1 cellular context compared by ENCODE assay signal in genomic region chr11:32332990-32333334, GRCh38.
TF ChIP-seq lines count a peak whose summit lies in the region.

No MANE protein-coding gene starts in this region.

TF ChIP-seq in SK-N-SH, 30 proteins besides CTCF, POLR2A, EP300 and RAD21:
- TF ChIP-seq REST (IDR thresholded peaks at IDR 0.05; ENCODE audit: low read depth, low read length) (no peak), PBX3 (IDR thresholded peaks at IDR 0.05) (no peak), JUND (IDR thresholded peaks at IDR 0.05) (no peak), EZH2phosphoT487 (IDR thresholded peaks at IDR 0.05; ENCODE audit: borderline replicate concordance, low read depth) (no peak), NFIC (IDR thresholded peaks at IDR 0.05; ENCODE audit: borderline replicate concordance) (no peak), USF2 (IDR thresholded peaks at IDR 0.05; ENCODE audit: borderline replicate concordance, low read depth, low read length) (no peak), RXRA (IDR thresholded peaks at IDR 0.05; ENCODE audit: borderline replicate concordance, low read depth) (no peak), FOSL2 (IDR thresholded peaks at IDR 0.05; ENCODE audit: borderline replicate concordance, low read depth) (no peak), MEF2A (IDR thresholded peaks at IDR 0.05; ENCODE audit: borderline replicate concordance, low read depth) (no peak), FOXM1 (IDR thresholded peaks at IDR 0.05; ENCODE audit: low read depth) (no peak), SMC3 (IDR thresholded peaks at IDR 0.05; ENCODE audit: low read depth, low read length) (no peak), POLR2AphosphoS5 (IDR thresholded peaks at IDR 0.05; ENCODE audit: low read depth, low read length) (no peak), YY1 (IDR thresholded peaks at IDR 0.05; ENCODE audit: low read depth) (no peak), TCF12 (IDR thresholded peaks at IDR 0.05) (no peak; the same call in 1 of the 2 replicates), SIN3A (IDR thresholded peaks at IDR 0.05; ENCODE audit: borderline replicate concordance, low read depth, low read length) (no peak), TEAD4 (IDR thresholded peaks at IDR 0.05; ENCODE audit: borderline replicate concordance, insufficient read depth) (no peak)
